In genomic region chr11:75394086-75394840, GRCh38 we compare ENCODE assay signal across 23 cellular contexts. TPM values are rescaled to one million over a fixed set of nuclear protein-coding genes. Genes with fewer than 3 reads are reported as not detected.
"Had no signal": no experiment of that assay in that cellular context is flagged by ENCODE, and none has a peak within 500 bp of the region (broad histone marks: within the 10 kb centered on the region; RNA-seq: fewer than 3 reads in every experiment).

No MANE protein-coding gene starts in this region.

- H3K9me3 Mint-ChIP-seq: mesothelial cell of epicardium; naive thymus-derived CD8-positive, alpha-beta T cell; neural progenitor cell had no signal

- DNase-seq: activated CD4-positive, alpha-beta T cell treated with anti-CD3 and anti-CD28 coated beads for 4 hours; activated CD4-positive, alpha-beta T cell treated with anti-CD3 and anti-CD28 coated beads, Interleukin-2, amount 50 U/mL, for 48 hours; activated naive CD4-positive, alpha-beta T cell treated with Interleukin-2 at 50 U/mL for 16 hours; central memory CD4-positive, alpha-beta T cell; effector memory CD4-positive, alpha-beta T cell; foreskin melanocyte; hypothalamus; left ventricle myocardium inferior; naive thymus-derived CD8-positive, alpha-beta T cell; psoas muscle; right cardiac atrium; SJCRH30; stimulated activated CD4-positive, alpha-beta T cell treated with anti-CD3 and anti-CD28 coated beads, Interleukin-1b, Interleukin-23, amount 100 ng/mL, for 48 hours; T-helper 1 cell; upper lobe of left lung; WERI-Rb-1 had no signal

- H3K27me3 ChIP-seq: ascending aorta, neural progenitor cell, SJCRH30, upper lobe of left lung had no signal

- H3K27ac ChIP-seq: ascending aorta, left ventricle myocardium inferior, neural progenitor cell, psoas muscle, SJCRH30, thoracic aorta, upper lobe of left lung, WERI-Rb-1 had no signal

- H3K4me3 ChIP-seq: ascending aorta, left ventricle myocardium inferior, neural progenitor cell, psoas muscle, SJCRH30, thoracic aorta, upper lobe of left lung had no signal

- H3K9ac ChIP-seq: neural progenitor cell had no signal

- H3K36me3 ChIP-seq: ascending aorta, left ventricle myocardium inferior, neural progenitor cell, SJCRH30, thoracic aorta, upper lobe of left lung, WERI-Rb-1 had no signal

- H3K4me1 ChIP-seq: ascending aorta, left ventricle myocardium inferior, psoas muscle had no signal

- H3K36me3 Mint-ChIP-seq: mesothelial cell of epicardium; naive thymus-derived CD8-positive, alpha-beta T cell; neural progenitor cell had no signal

- H3K4me3 Mint-ChIP-seq: mesothelial cell of epicardium; naive thymus-derived CD8-positive, alpha-beta T cell; neural progenitor cell had no signal

- FAIRE-seq: endothelial cell of umbilical vein, TTC549 had no signal

- H3K9me3 ChIP-seq: ascending aorta, left ventricle myocardium inferior, psoas muscle, SJCRH30, thoracic aorta, upper lobe of left lung had no signal

- ATAC-seq: esophagus mucosa; naive thymus-derived CD8-positive, alpha-beta T cell; psoas muscle; right cardiac atrium had no signal

- H3K27ac Mint-ChIP-seq: mesothelial cell of epicardium, neural progenitor cell had no signal

- H3K4me2 ChIP-seq: neural progenitor cell had no signal

RNA-seq across cellular contexts. Expression of gene KLHL35, which starts 38.7 kb away (rescaled TPM):
- total RNA-seq: ascending aorta, SJCRH30 had no signal
